In the genomic region with DNA sequence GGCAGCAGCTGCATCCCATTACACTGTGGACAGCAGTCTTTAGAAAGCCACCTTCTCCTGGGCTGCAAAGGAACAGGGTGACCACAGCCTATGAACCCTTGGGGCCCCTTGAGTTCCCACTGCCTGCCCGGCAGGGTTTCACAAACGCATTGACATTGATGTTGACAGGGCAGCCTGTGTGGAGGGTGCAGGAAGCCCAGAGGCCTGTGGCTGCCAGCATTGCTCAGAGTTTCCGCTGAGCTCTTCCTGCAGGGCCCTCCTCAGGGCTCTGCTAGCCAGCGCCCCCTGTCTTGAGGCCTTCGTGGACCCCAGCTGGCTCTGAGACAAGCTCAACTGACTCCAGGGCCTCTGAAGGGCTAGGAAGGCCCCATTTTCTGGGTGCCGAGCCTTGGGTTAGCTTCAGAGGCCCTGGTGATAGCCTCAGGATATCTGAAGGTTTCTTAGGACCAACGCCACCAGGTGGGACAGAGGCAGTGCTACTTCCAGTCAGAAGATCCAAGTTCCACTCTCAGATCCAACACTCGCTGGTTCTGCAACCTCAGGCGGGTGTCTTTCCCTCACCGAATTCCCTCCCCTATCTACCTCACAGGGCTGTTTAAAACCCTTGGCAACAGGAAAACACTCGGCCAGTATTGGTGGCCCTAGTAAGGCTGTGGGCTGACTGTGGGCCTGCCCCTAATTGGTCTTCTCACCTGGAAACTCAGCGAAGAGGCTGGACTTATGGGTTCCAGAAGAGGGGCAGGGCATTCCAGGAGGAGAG, we compare ENCODE assay signal across 1 cellular context.
TF ChIP-seq lines count a peak whose summit lies in the region.

No MANE protein-coding gene starts in this region.

TF ChIP-seq in HepG2, 621 proteins besides CTCF, POLR2A, EP300 and RAD21 (continued from another document and continues in another):
- TF ChIP-seq, protein P1, sequence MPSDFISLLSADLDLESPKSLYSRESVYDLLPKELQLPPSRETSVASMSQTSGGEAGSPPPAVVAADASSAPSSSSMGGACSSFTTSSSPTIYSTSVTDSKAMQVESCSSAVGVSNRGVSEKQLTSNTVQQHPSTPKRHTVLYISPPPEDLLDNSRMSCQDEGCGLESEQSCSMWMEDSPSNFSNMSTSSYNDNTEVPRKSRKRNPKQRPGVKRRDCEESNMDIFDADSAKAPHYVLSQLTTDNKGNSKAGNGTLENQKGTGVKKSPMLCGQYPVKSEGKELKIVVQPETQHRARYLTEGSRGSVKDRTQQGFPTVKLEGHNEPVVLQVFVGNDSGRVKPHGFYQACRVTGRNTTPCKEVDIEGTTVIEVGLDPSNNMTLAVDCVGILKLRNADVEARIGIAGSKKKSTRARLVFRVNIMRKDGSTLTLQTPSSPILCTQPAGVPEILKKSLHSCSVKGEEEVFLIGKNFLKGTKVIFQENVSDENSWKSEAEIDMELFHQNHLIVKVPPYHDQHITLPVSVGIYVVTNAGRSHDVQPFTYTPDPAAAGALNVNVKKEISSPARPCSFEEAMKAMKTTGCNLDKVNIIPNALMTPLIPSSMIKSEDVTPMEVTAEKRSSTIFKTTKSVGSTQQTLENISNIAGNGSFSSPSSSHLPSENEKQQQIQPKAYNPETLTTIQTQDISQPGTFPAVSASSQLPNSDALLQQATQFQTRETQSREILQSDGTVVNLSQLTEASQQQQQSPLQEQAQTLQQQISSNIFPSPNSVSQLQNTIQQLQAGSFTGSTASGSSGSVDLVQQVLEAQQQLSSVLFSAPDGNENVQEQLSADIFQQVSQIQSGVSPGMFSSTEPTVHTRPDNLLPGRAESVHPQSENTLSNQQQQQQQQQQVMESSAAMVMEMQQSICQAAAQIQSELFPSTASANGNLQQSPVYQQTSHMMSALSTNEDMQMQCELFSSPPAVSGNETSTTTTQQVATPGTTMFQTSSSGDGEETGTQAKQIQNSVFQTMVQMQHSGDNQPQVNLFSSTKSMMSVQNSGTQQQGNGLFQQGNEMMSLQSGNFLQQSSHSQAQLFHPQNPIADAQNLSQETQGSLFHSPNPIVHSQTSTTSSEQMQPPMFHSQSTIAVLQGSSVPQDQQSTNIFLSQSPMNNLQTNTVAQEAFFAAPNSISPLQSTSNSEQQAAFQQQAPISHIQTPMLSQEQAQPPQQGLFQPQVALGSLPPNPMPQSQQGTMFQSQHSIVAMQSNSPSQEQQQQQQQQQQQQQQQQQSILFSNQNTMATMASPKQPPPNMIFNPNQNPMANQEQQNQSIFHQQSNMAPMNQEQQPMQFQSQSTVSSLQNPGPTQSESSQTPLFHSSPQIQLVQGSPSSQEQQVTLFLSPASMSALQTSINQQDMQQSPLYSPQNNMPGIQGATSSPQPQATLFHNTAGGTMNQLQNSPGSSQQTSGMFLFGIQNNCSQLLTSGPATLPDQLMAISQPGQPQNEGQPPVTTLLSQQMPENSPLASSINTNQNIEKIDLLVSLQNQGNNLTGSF (CRISPR knock-in tag; IDR thresholded peaks at IDR 0.05), result no peak
- TF ChIP-seq RCOR2 (CRISPR knock-in tag; IDR thresholded peaks at IDR 0.05), result no peak
- TF ChIP-seq ZNF256 (CRISPR knock-in tag; conservative IDR thresholded peaks at IDR 0.05), result no peak
- no peak for TF ChIP-seq NFIB (CRISPR knock-in tag; IDR thresholded peaks at IDR 0.05; ENCODE audit: borderline replicate concordance)
- TF ChIP-seq, protein P2, sequence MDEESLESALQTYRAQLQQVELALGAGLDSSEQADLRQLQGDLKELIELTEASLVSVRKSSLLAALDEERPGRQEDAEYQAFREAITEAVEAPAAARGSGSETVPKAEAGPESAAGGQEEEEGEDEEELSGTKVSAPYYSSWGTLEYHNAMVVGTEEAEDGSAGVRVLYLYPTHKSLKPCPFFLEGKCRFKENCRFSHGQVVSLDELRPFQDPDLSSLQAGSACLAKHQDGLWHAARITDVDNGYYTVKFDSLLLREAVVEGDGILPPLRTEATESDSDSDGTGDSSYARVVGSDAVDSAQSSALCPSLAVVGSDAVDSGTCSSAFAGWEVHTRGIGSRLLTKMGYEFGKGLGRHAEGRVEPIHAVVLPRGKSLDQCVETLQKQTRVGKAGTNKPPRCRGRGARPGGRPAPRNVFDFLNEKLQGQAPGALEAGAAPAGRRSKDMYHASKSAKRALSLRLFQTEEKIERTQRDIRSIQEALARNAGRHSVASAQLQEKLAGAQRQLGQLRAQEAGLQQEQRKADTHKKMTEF (CRISPR knock-in tag; IDR thresholded peaks at IDR 0.05), result no peak
- TF ChIP-seq MAZ (IDR thresholded peaks at IDR 0.05; ENCODE audit: borderline replicate concordance, low read depth, low read length), result no peak
- 0 out of 2 replicates have a peak, but pooled peaks have one; percentile 27 for TF ChIP-seq MAZ (CRISPR knock-in tag; IDR thresholded peaks at IDR 0.05; ENCODE audit: low read depth)
- no peak for TF ChIP-seq RNF219 (CRISPR knock-in tag; IDR thresholded peaks at IDR 0.05)
- TF ChIP-seq IRF1 (CRISPR knock-in tag; IDR thresholded peaks at IDR 0.05; ENCODE audit: low read depth), result no peak
- no peak for TF ChIP-seq ARNT (IDR thresholded peaks at IDR 0.05)
- TF ChIP-seq CHD4 (IDR thresholded peaks at IDR 0.05; ENCODE audit: borderline replicate concordance, low read length), result no peak
- no peak for TF ChIP-seq CREB1 (IDR thresholded peaks at IDR 0.05)
- TF ChIP-seq CREB1 (CRISPR knock-in tag; IDR thresholded peaks at IDR 0.05), result no peak
- no peak for TF ChIP-seq ZNF225 (CRISPR knock-in tag; IDR thresholded peaks at IDR 0.05)
- no peak for TF ChIP-seq TSC22D2 (CRISPR knock-in tag; IDR thresholded peaks at IDR 0.05; ENCODE audit: borderline replicate concordance)
- no peak for TF ChIP-seq PAF1 (CRISPR knock-in tag; IDR thresholded peaks at IDR 0.05)
- no peak for TF ChIP-seq NBN (conservative IDR thresholded peaks at IDR 0.05)
- TF ChIP-seq ZBTB21 (CRISPR knock-in tag; IDR thresholded peaks at IDR 0.05), result no peak
- TF ChIP-seq ARID4A (CRISPR knock-in tag; IDR thresholded peaks at IDR 0.05; ENCODE audit: borderline replicate concordance), result no peak; the same call in 1 of the 2 replicates
- TF ChIP-seq SCMH1 (CRISPR knock-in tag; IDR thresholded peaks at IDR 0.05; ENCODE audit: borderline replicate concordance), result no peak
- no peak for TF ChIP-seq ASH2L (IDR thresholded peaks at IDR 0.05; ENCODE audit: insufficient read length, low read depth, low read length)
- no peak for TF ChIP-seq NR2F1 (CRISPR knock-in tag; IDR thresholded peaks at IDR 0.05)
- TF ChIP-seq IKZF5 (CRISPR knock-in tag; IDR thresholded peaks at IDR 0.05), result no peak
- no peak for TF ChIP-seq MED8 (CRISPR knock-in tag; IDR thresholded peaks at IDR 0.05; ENCODE audit: insufficient replicate concordance)
- TF ChIP-seq CC2D1A (CRISPR knock-in tag; IDR thresholded peaks at IDR 0.05), result no peak
- TF ChIP-seq KDM4B (CRISPR knock-in tag; IDR thresholded peaks at IDR 0.05), result no peak
- no peak for TF ChIP-seq MXD3 (CRISPR knock-in tag; IDR thresholded peaks at IDR 0.05)
- TF ChIP-seq, protein P3, sequence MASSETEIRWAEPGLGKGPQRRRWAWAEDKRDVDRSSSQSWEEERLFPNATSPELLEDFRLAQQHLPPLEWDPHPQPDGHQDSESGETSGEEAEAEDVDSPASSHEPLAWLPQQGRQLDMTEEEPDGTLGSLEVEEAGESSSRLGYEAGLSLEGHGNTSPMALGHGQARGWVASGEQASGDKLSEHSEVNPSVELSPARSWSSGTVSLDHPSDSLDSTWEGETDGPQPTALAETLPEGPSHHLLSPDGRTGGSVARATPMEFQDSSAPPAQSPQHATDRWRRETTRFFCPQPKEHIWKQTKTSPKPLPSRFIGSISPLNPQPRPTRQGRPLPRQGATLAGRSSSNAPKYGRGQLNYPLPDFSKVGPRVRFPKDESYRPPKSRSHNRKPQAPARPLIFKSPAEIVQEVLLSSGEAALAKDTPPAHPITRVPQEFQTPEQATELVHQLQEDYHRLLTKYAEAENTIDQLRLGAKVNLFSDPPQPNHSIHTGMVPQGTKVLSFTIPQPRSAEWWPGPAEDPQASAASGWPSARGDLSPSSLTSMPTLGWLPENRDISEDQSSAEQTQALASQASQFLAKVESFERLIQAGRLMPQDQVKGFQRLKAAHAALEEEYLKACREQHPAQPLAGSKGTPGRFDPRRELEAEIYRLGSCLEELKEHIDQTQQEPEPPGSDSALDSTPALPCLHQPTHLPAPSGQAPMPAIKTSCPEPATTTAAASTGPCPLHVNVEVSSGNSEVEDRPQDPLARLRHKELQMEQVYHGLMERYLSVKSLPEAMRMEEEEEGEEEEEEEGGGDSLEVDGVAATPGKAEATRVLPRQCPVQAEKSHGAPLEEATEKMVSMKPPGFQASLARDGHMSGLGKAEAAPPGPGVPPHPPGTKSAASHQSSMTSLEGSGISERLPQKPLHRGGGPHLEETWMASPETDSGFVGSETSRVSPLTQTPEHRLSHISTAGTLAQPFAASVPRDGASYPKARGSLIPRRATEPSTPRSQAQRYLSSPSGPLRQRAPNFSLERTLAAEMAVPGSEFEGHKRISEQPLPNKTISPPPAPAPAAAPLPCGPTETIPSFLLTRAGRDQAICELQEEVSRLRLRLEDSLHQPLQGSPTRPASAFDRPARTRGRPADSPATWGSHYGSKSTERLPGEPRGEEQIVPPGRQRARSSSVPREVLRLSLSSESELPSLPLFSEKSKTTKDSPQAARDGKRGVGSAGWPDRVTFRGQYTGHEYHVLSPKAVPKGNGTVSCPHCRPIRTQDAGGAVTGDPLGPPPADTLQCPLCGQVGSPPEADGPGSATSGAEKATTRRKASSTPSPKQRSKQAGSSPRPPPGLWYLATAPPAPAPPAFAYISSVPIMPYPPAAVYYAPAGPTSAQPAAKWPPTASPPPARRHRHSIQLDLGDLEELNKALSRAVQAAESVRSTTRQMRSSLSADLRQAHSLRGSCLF (CRISPR knock-in tag; IDR thresholded peaks at IDR 0.05; ENCODE audit: borderline replicate concordance), result no peak
- no peak for TF ChIP-seq KLF9 (CRISPR knock-in tag; IDR thresholded peaks at IDR 0.05; ENCODE audit: low read depth)
- no peak for TF ChIP-seq TOPORS (CRISPR knock-in tag; IDR thresholded peaks at IDR 0.05)
- TF ChIP-seq ZNF264 (CRISPR knock-in tag; IDR thresholded peaks at IDR 0.05), result peak; percentile 66; the same call in 1 of the 2 replicates
- TF ChIP-seq, protein P4, sequence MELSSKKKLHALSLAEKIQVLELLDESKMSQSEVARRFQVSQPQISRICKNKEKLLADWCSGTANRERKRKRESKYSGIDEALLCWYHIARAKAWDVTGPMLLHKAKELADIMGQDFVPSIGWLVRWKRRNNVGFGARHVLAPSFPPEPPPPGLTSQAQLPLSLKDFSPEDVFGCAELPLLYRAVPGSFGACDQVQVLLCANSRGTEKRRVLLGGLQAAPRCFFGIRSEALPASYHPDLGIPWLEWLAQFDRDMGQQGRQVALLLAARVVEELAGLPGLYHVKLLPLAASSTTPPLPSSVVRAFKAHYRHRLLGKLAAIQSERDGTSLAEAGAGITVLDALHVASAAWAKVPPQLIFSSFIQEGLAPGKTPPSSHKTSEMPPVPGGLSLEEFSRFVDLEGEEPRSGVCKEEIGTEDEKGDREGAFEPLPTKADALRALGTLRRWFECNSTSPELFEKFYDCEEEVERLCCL (CRISPR knock-in tag; IDR thresholded peaks at IDR 0.05; ENCODE audit: borderline replicate concordance), result no peak
